Comparison of ENCODE assay signal across 10 cellular contexts in the genomic region with DNA sequence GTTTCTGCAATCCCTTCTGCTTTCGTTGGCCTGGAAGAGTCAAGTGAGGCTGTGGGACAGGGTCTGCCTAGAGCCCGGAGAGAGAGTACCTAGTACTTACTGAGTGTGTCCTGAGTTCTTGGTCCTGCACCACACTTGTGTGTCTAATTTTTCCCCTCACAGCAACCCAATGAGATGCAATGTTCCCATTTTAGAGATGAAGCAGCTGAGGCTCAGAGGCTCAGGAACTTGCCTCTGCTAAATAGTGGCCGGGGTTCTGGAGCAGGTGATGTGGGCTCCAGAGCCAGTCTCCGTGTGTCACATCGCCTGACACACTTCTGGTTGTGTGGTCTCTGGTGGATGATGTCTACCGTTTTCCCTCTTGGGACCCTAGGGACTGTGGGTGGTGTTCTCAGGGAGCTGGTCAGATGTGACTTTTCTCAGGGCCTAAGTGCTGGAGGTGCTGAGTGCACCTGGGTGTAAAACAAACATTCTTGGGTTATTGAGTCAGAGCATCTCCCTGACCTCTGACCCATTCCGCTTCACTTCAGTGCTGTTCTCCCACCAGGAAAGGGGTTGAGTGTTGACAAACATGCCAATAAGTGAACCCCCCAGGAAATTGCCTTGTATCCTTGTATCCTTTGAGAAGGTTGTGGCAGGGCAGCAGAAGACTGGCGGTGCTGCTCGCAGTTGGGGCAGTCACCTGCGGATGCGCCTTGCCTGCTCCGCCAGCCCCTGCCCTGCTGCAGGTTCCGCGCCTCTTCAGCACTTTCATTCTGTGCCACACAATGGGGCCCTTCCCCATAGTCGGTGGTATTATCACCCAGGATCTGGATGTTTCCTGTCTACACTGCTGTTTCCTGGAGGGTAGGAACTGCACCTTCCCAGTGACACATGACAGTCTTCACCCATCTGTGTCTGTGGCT. TPM values are rescaled to one million over a fixed set of nuclear protein-coding genes. Genes with fewer than 3 reads are reported as not detected.
DNase-seq lines count a peak whose midpoint lies in the region; ATAC-seq and TF ChIP-seq lines count a peak whose summit lies in the region.
"Had no signal": no experiment of that assay in that cellular context is flagged by ENCODE, and none has a peak within 500 bp of the region (broad histone marks: within the 10 kb centered on the region; RNA-seq: fewer than 3 reads in every experiment).

No MANE protein-coding gene starts in this region.

- H3K9me3 ChIP-seq in Caco-2 (no peaks in the 10 kb centered on the region), IMR-90 (ENCODE audit: control insufficient read depth, insufficient read depth, low read length) (no peaks in the 10 kb centered on the region), colonic mucosa (no peaks in the 10 kb centered on the region), psoas muscle (no peaks in the 10 kb centered on the region)

- H3K9ac ChIP-seq in IMR-90 (ENCODE audit: low read depth, low read length) = no peak overlapping the region
- no peak overlapping the region for H3K9ac ChIP-seq in colonic mucosa (ENCODE audit: low read depth in 2 of 2, low read length in 2 of 2)

- dilution Hi-C loops in IMR-90 (cut with HindIII; ENCODE audit: low sequenced_read_pairs, unreplicated experiment) = no loop called here

- H4K20me1 ChIP-seq in IMR-90 (ENCODE audit: insufficient read depth, low read length) = peaks cover 46% of the 10 kb centered on the region

- peak overlapping the region; percentile 54 for H2BK20ac ChIP-seq in IMR-90 (ENCODE audit: low read depth, low read length)

- TF ChIP-seq CTCF in Caco-2 (IDR thresholded peaks at IDR 0.05; ENCODE audit: insufficient read depth in 1 of 2, low read depth in 1 of 2, low read length in 1 of 2, severe bottlenecking in 1 of 2, unreplicated experiment in 1 of 2) = no peak
- no peak for TF ChIP-seq CTCF in IMR-90 (conservative IDR thresholded peaks at IDR 0.05; ENCODE audit: low read depth, low read length)
- TF ChIP-seq CTCF in colonic mucosa (IDR thresholded peaks at IDR 0.05) = no peak
- TF ChIP-seq CTCF in psoas muscle (IDR thresholded peaks at IDR 0.05) = no peak

- H2BK15ac ChIP-seq in IMR-90 (ENCODE audit: low read depth, low read length) = no peak overlapping the region; the same call in 2 of the 3 replicates

- no peaks in the 10 kb centered on the region for H3K36me3 Mint-ChIP-seq in Caco-2 (ENCODE audit: insufficient read depth, unreplicated experiment)

- peaks cover 34% of the 10 kb centered on the region for H3K9me1 ChIP-seq in IMR-90 (ENCODE audit: insufficient read depth, low read length)

- in situ Hi-C loops in IMR-90 (cut with MboI; ENCODE audit: low sequenced_read_pairs) = loop anchor here (25.0 kb wide), 1 partner anchor 379 kb away; a partner anchor contains a TSS

- H4K91ac ChIP-seq in IMR-90 (ENCODE audit: insufficient read depth, low read depth, low read length) = peak overlapping the region; percentile 21; the same call in 1 of the 2 replicates

- peak overlapping the region; percentile 90 for H3K14ac ChIP-seq in IMR-90 (replicated peaks; ENCODE audit: low read depth, low read length)

- H3K4me3 ChIP-seq in Caco-2 (ENCODE audit: low read depth, low read length) (no peak overlapping the region), IMR-90 (ENCODE audit: insufficient read depth, low read depth, low read length) (no peak overlapping the region), colonic mucosa (no peak overlapping the region), psoas muscle (no peak overlapping the region)

- TF ChIP-seq RAD21 in IMR-90 (IDR thresholded peaks at IDR 0.05; ENCODE audit: low read length) = no peak

- H4K5ac ChIP-seq in IMR-90 (ENCODE audit: low read depth, low read length) = no peak overlapping the region

- peak overlapping the region in 1 of 2 experiments; percentile 56; a peak in 1 of 4 replicates for H4K8ac ChIP-seq in IMR-90 (ENCODE audit: low read depth in 2 of 2, low read length in 2 of 2)

- H3K56ac ChIP-seq in IMR-90 (ENCODE audit: extremely low read depth, insufficient read depth, low read length) = no peak overlapping the region

- peak overlapping the region; percentile 61; the same call in 1 of the 2 replicates for H2BK120ac ChIP-seq in IMR-90 (ENCODE audit: low read depth, low read length)

- H3K36me3 ChIP-seq in Caco-2 (ENCODE audit: control insufficient read depth, insufficient read depth, low read length) (no peaks in the 10 kb centered on the region), IMR-90 (ENCODE audit: control insufficient read depth, insufficient read depth, low read length) (peaks cover 30% of the 10 kb centered on the region), colonic mucosa (no peaks in the 10 kb centered on the region), psoas muscle (ENCODE audit: insufficient read depth in 1 of 2, low read depth in 1 of 2) (no peaks in the 10 kb centered on the region)

- H3K27me3 Mint-ChIP-seq in Caco-2 (ENCODE audit: insufficient read depth, unreplicated experiment) = no peaks in the 10 kb centered on the region
- H3K27me3 Mint-ChIP-seq: activated naive CD4-positive, alpha-beta T cell treated with anti-CD3 and anti-CD28 coated beads, Interleukin-2, amount 50 U/mL, for 24 hours had no signal

- H3K27ac ChIP-seq in IMR-90 (ENCODE audit: insufficient read depth, low read length) = no peak overlapping the region
- H3K27ac ChIP-seq in colonic mucosa = peak overlapping the region; percentile 16
- H3K27ac ChIP-seq in psoas muscle = peak overlapping the region; percentile 78

- no peak for TF ChIP-seq POLR2A in IMR-90 (IDR thresholded peaks at IDR 0.05; ENCODE audit: low read depth, low read length)

- CTCF ChIA-PET in Caco-2 (lab: Charles Lee) (no interaction called here), IMR-90 (lab: Yijun Ruan, JAX) (no interaction called here)

- POLR2A ChIA-PET in Caco-2 (lab: Charles Lee) = no interaction called here
- POLR2A ChIA-PET in IMR-90 (lab: Charles Lee; ENCODE audit: unreplicated experiment) = no interaction called here

- intact Hi-C loops in Caco-2 (cut with micrococcal nuclease; ENCODE audit: unreplicated experiment) = loop anchor here (1.0 to 2.0 kb wide), 2 partner anchors 10 to 15 kb away; no protein-coding TSS in a partner anchor
- intact Hi-C loops in IMR-90 (cut with micrococcal nuclease) = no loop called here
- intact Hi-C loops in colonic mucosa (cut with DNase I) = no loop called here
- intact Hi-C loops in psoas muscle (cut with DNase I) = no loop called here

- ATAC-seq in IMR-90 (ENCODE audit: low read depth) (no peak), psoas muscle (no peak)
- ATAC-seq: right cardiac atrium had no signal

- no peak overlapping the region for H3K4me2 ChIP-seq in IMR-90 (ENCODE audit: low read depth, low read length)

- H3K4ac ChIP-seq in IMR-90 (ENCODE audit: low read depth, low read length) = peak overlapping the region; percentile 60

- H3K79me1 ChIP-seq in IMR-90 (ENCODE audit: low read depth in 1 of 2, low read length in 2 of 2) = peaks cover 64 to 83% of the 10 kb centered on the region in 2 experiments

- WGBS in IMR-90 (ENCODE audit: extremely low coverage in 2 of 2, insufficient read length in 1 of 2), 2 experiments = 84% methylated on average over 8 of the region's 15 CpGs; no CpG with 5 or more reads in 1 of the 2 experiments
- whole genome bisulfite sequencing in psoas muscle, 3 donors = 80 to 91% (median 90%) methylated on average over 15 of the region's 15 CpGs

- H3K27me3 ChIP-seq in Caco-2 (replicated peaks; ENCODE audit: control insufficient read depth, insufficient read depth, low read length) (no peaks in the 10 kb centered on the region), IMR-90 (ENCODE audit: control insufficient read depth, insufficient read depth, low read length) (no peaks in the 10 kb centered on the region), colonic mucosa (no peaks in the 10 kb centered on the region), psoas muscle (ENCODE audit: insufficient read depth in 3 of 3, low read length in 2 of 3) (no peaks in the 10 kb centered on the region)

- H3K18ac ChIP-seq in IMR-90 (ENCODE audit: low read depth, low read length) = no peak overlapping the region

- H3K4me3 Mint-ChIP-seq in Caco-2 (ENCODE audit: unreplicated experiment) = peak overlapping the region; percentile 22
- H3K4me3 Mint-ChIP-seq: activated naive CD4-positive, alpha-beta T cell treated with anti-CD3 and anti-CD28 coated beads, Interleukin-2, amount 50 U/mL, for 24 hours had no signal

- H3K4me1 Mint-ChIP-seq in Caco-2 (ENCODE audit: low read depth, unreplicated experiment) = peaks cover 53% of the 10 kb centered on the region

- peak overlapping the region; percentile 17; the same call in 1 of the 2 replicates for H2AK5ac ChIP-seq in IMR-90 (ENCODE audit: low read depth, low read length)

- peak overlapping the region; percentile 81 for H3K27ac Mint-ChIP-seq in Caco-2 (ENCODE audit: unreplicated experiment)

- H2AFZ ChIP-seq in IMR-90 (replicated peaks; ENCODE audit: low read length, poor library complexity) = peak overlapping the region; percentile 81

- peaks cover 66% of the 10 kb centered on the region for H3K4me1 ChIP-seq in Caco-2
- H3K4me1 ChIP-seq in IMR-90 (ENCODE audit: control insufficient read depth, insufficient read depth, low read length) = peaks cover 23% of the 10 kb centered on the region
- peaks cover 39% of the 10 kb centered on the region for H3K4me1 ChIP-seq in colonic mucosa
- peaks cover 61% of the 10 kb centered on the region for H3K4me1 ChIP-seq in psoas muscle

- H3K23ac ChIP-seq in IMR-90 (ENCODE audit: low read depth, low read length) = 0 out of 2 replicates have a peak overlapping the region, but pooled peaks have one; percentile 37

- no peaks in the 10 kb centered on the region for H3K9me3 Mint-ChIP-seq in Caco-2 (ENCODE audit: unreplicated experiment)
- H3K9me3 Mint-ChIP-seq: activated naive CD4-positive, alpha-beta T cell treated with anti-CD3 and anti-CD28 coated beads, Interleukin-2, amount 50 U/mL, for 24 hours had no signal

- no peak overlapping the region for H2BK5ac ChIP-seq in IMR-90 (ENCODE audit: low read depth, low read length, poor library complexity, severe bottlenecking)

- BruUV-seq in Caco-2 (replicated peaks; lab: Mats Ljungman, UMichigan) (no TSS peak), IMR-90 (replicated peaks; lab: Mats Ljungman, UMichigan) (no TSS peak)

- H2AK9ac ChIP-seq in IMR-90 (replicated peaks; ENCODE audit: low read depth, low read length, poor library complexity) = peak overlapping the region; percentile 11

- peak; percentile 47 to 80 for DNase-seq in Caco-2
- no peak for DNase-seq in IMR-90
- no peak for DNase-seq in colonic mucosa
- no peak for DNase-seq in psoas muscle
- DNase-seq in cerebellar cortex (ENCODE audit: low spot score) = no peak
- DNase-seq in central memory CD4-positive, alpha-beta T cell = no peak
- no peak for DNase-seq in DMS153 (lab: John Stamatoyannopoulos, UW)
- DNase-seq: COR-L47, right cardiac atrium had no signal

TF ChIP-seq in IMR-90, 13 proteins besides CTCF, POLR2A, EP300 and RAD21 (continues in another document):
- TF ChIP-seq RCOR1 (IDR thresholded peaks at IDR 0.05; ENCODE audit: insufficient replicate concordance, low read length) = no peak

RNA-seq across cellular contexts. Expression of a gene that starts 32.1 kb away (rescaled TPM):
- total RNA-seq in Caco-2 (2022) (19.9 and 22.6 TPM in 2 replicates), IMR-90 (2012; rRNA removed) (17.4 and 17.8 TPM in 2 replicates), colonic mucosa (100 to 1,000 TPM; 162 to 396 TPM), psoas muscle (100 to 1,000 TPM in 1 of 4 donors, 10 to 100 TPM in 3; 47.9 to 150 (median 90.9) TPM)
- polyA plus RNA-seq in IMR-90 (2012; rRNA removed) (18.7 and 20.9 TPM in 2 replicates), psoas muscle (100 to 1,000 TPM in 1 of 3 donors, 10 to 100 TPM in 2; 14.3 to 229 (median 61.0) TPM)
- polyA plus RNA-seq in IMR-90 (2012; cell fraction: cytosol; rRNA removed) = 13.3 and 14.0 TPM in 2 replicates
- 17.6 and 26.9 TPM in 2 replicates for polyA plus RNA-seq in IMR-90 (2012; cell fraction: nucleus; rRNA removed; ENCODE audit: low replicate concordance)

Comparison
In these comparisons a context has a peak if more than half of its experiments do, and no peak if none do; other contexts are left out.
1. DNase-seq: peak in Caco-2 (2 of 2); none in IMR-90 (single experiment), colonic mucosa (single experiment), psoas muscle (0 of 2), cerebellar cortex (single experiment), central memory CD4-positive, alpha-beta T cell (single experiment) and DMS153 (single experiment).